Comparison of ENCODE assay signal across 22 cellular contexts in genomic region chr19:34904521-34904845, GRCh38.
"Had no signal": no experiment of that assay in that cellular context is flagged by ENCODE, and none has a peak within 500 bp of the region (broad histone marks: within the 10 kb centered on the region; RNA-seq: fewer than 3 reads in every experiment).

No MANE protein-coding gene starts in this region.

- H3K4me1 ChIP-seq: foreskin keratinocyte had no signal

- H3K9me3 Mint-ChIP-seq: central memory CD8-positive, alpha-beta T cell; natural killer cell treated with Interleukin-12 subunit alpha and Interleukin-12 subunit beta and Interleukin-15 and Interleukin-18, amount 100 ng/mL, for 72 hours had no signal

- H3K27ac Mint-ChIP-seq: activated B cell treated with CpG ODN at 0.5 μM for 24 hours; activated CD8-positive, alpha-beta T cell treated with anti-CD3 and anti-CD28 coated beads, Interleukin-2, amount 10 ng/mL, durations not matched to agents 7 days and 5 days; activated naive CD8-positive, alpha-beta T cell treated with anti-CD3 and anti-CD28 coated beads, Interleukin-2, amount 10 ng/mL, durations not matched to agents 7 days and 5 days; activated T-cell treated with anti-CD3 and anti-CD28 coated beads, Interleukin-2, amount 50 U/mL, for 72 hours; natural killer cell treated with Interleukin-12 subunit alpha and Interleukin-12 subunit beta and Interleukin-15 and Interleukin-18, amount 100 ng/mL, for 72 hours; progenitor cell of endocrine pancreas; type B pancreatic cell had no signal

- ATAC-seq: activated CD8-positive, alpha-beta T cell treated with anti-CD3 and anti-CD28 coated beads, Interleukin-2, amount 10 ng/mL, durations not matched to agents 7 days and 5 days; activated T-cell treated with anti-CD3 and anti-CD28 coated beads, Interleukin-2, amount 50 U/mL, for 72 hours; left ventricle myocardium superior had no signal

- H3K4me3 Mint-ChIP-seq: activated B cell treated with CpG ODN at 0.5 μM for 24 hours; activated CD8-positive, alpha-beta T cell treated with anti-CD3 and anti-CD28 coated beads, Interleukin-2, amount 10 ng/mL, durations not matched to agents 7 days and 5 days; activated naive CD8-positive, alpha-beta T cell treated with anti-CD3 and anti-CD28 coated beads, Interleukin-2, amount 10 ng/mL, durations not matched to agents 7 days and 5 days; central memory CD8-positive, alpha-beta T cell; natural killer cell treated with Interleukin-12 subunit alpha and Interleukin-12 subunit beta and Interleukin-15 and Interleukin-18, amount 100 ng/mL, for 72 hours had no signal

- H3K9me3 ChIP-seq: right atrium auricular region had no signal

- DNase-seq: activated B cell treated with CpG ODN at 0.5 μM for 24 hours; activated CD8-positive, alpha-beta memory T cell treated with anti-CD3 and anti-CD28 coated beads, Interleukin-2, amount 50 U/mL, for 4 hours; activated CD8-positive, alpha-beta T cell treated with anti-CD3 and anti-CD28 coated beads, Interleukin-2, amount 10 ng/mL, durations not matched to agents 7 days and 5 days; activated gamma-delta T cell; activated naive CD8-positive, alpha-beta T cell treated with anti-CD3 and anti-CD28 coated beads, Interleukin-2, amount 10 ng/mL, durations not matched to agents 7 days and 5 days; activated T-cell treated with anti-CD3 and anti-CD28 coated beads, Interleukin-2, amount 50 U/mL, for 72 hours; anterior cingulate cortex; brain microvascular endothelial cell; cortex of kidney; effector CD8-positive, alpha-beta T cell; foreskin keratinocyte; left ventricle myocardium superior; mesenchymal stem cell; stimulated activated CD4-positive, alpha-beta T cell treated with anti-CD3 and anti-CD28 coated beads, Interleukin-4, amount 100 ng/mL, for 24 hours; stimulated activated naive CD4-positive, alpha-beta T cell had no signal

- H3K36me3 ChIP-seq: brain microvascular endothelial cell, right atrium auricular region had no signal

- H3K27ac ChIP-seq: brain microvascular endothelial cell, foreskin keratinocyte, right atrium auricular region had no signal

- FAIRE-seq: keratinocyte, TTC549 had no signal

- H3K36me3 Mint-ChIP-seq: type B pancreatic cell had no signal
